9 cellular contexts compared by ENCODE assay signal in the genomic region with DNA sequence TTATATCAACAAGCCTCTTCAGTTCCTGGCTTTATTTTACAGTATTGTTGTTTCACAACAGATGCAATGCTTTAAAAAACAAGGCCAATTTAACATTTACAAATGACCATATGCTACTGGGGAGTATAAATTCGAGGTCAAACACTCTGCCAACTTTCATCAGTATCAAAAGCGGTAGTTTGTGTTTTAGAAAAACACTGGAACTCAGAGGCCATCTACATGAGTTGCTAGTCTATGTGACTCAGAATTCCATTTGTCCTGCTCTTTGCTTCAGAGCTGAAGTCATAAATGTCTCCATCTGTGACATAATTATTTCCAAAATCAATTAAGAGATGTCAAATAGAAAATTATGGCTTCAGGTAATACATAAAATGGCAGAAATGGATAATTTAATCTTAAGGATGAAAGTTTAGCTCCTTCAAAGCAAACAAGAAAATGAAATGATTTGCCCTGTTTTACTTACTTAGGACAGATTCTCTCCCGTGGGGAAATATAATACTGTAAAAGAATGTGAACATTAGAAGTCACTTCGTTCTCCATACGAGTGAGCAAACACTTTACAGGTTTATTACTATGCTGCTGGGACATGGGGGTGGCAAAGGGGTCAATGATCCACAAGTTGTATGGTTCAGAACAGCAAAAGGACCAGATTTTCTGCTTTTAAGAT. TPM values are rescaled to one million over a fixed set of nuclear protein-coding genes. Genes with fewer than 3 reads are reported as not detected.
A peak's percentile ranks its signal among the peaks of the same experiment; 100 is the strongest.
DNase-seq lines count a peak whose midpoint lies in the region; ATAC-seq and TF ChIP-seq lines count a peak whose summit lies in the region.
"Had no signal": no experiment of that assay in that cellular context is flagged by ENCODE, and none has a peak within 500 bp of the region (broad histone marks: within the 10 kb centered on the region; RNA-seq: fewer than 3 reads in every experiment).

No MANE protein-coding gene starts in this region.

- peaks cover 49% of the 10 kb centered on the region for H3K4me1 Mint-ChIP-seq in activated T-helper 2 cell treated with anti-CD3 and anti-CD28 coated beads, Interferon-gamma antibody, Interleukin-2, Interleukin-4, amounts not matched to agents 10 μg/mL and 5 μg/mL and 100 μg/mL, durations not matched to agents 14 hours and 24 hours and 36 hours (ENCODE audit: low read depth)
- peaks cover 43% of the 10 kb centered on the region for H3K4me1 Mint-ChIP-seq in type B pancreatic cell (ENCODE audit: unreplicated experiment)

- H3K27ac ChIP-seq in left ventricle myocardium inferior (replicated peaks): peak overlapping the region; percentile 96

- H3K4me1 ChIP-seq in left ventricle myocardium inferior (peaks cover 78% of the 10 kb centered on the region), iPS-15b (ENCODE audit: control insufficient read depth, insufficient read depth, low read length) (peaks cover 15% of the 10 kb centered on the region)

- H3K27me3 Mint-ChIP-seq in activated T-helper 2 cell treated with anti-CD3 and anti-CD28 coated beads, Interferon-gamma antibody, Interleukin-2, Interleukin-4, amounts not matched to agents 10 μg/mL and 5 μg/mL and 100 μg/mL, durations not matched to agents 14 hours and 24 hours and 36 hours (ENCODE audit: low read depth): no peaks in the 10 kb centered on the region
- H3K27me3 Mint-ChIP-seq in type B pancreatic cell: no peaks in the 10 kb centered on the region

- DNase-seq in left ventricle myocardium inferior (no peak), left ventricle myocardium superior (no peak), type B pancreatic cell (ENCODE audit: extremely low spot score, unreplicated experiment) (no peak)
- no peak for DNase-seq in activated T-helper 2 cell treated with anti-CD3 and anti-CD28 coated beads, Interferon-gamma antibody, Interleukin-2, Interleukin-4, amounts not matched to agents 10 μg/mL and 5 μg/mL and 100 μg/mL, durations not matched to agents 14 hours and 24 hours and 36 hours (ENCODE audit: low spot score)
- DNase-seq in stimulated activated naive CD4-positive, alpha-beta T cell (lab: John Stamatoyannopoulos, UW): no peak
- DNase-seq: NCI-H1436 had no signal

- TF ChIP-seq CTCF in left ventricle myocardium inferior (IDR thresholded peaks at IDR 0.05; ENCODE audit: borderline replicate concordance): no peak
- no peak for TF ChIP-seq CTCF in type B pancreatic cell (conservative IDR thresholded peaks at IDR 0.05)

- intact Hi-C loops in left ventricle myocardium inferior (cut with micrococcal nuclease) (loop anchor here (10.0 kb wide), 1 partner anchor 149 kb away; no protein-coding TSS in a partner anchor), left ventricle myocardium superior (cut with micrococcal nuclease) (no loop called here)
- intact Hi-C loops in activated T-helper 2 cell treated with anti-CD3 and anti-CD28 coated beads, Interferon-gamma antibody, Interleukin-2, Interleukin-4, amounts not matched to agents 10 μg/mL and 5 μg/mL and 100 μg/mL, durations not matched to agents 14 hours and 24 hours and 36 hours (cut with micrococcal nuclease): loop anchor here (5.0 to 10.0 kb wide), 2 partner anchors 161 to 319 kb away; a partner anchor contains a TSS

- no peaks in the 10 kb centered on the region for H3K9me3 Mint-ChIP-seq in activated T-helper 2 cell treated with anti-CD3 and anti-CD28 coated beads, Interferon-gamma antibody, Interleukin-2, Interleukin-4, amounts not matched to agents 10 μg/mL and 5 μg/mL and 100 μg/mL, durations not matched to agents 14 hours and 24 hours and 36 hours
- H3K9me3 Mint-ChIP-seq in type B pancreatic cell: no peaks in the 10 kb centered on the region

- peak overlapping the region; percentile 44 for H3K4me3 Mint-ChIP-seq in activated T-helper 2 cell treated with anti-CD3 and anti-CD28 coated beads, Interferon-gamma antibody, Interleukin-2, Interleukin-4, amounts not matched to agents 10 μg/mL and 5 μg/mL and 100 μg/mL, durations not matched to agents 14 hours and 24 hours and 36 hours (ENCODE audit: low read depth)
- peak overlapping the region; percentile 86 for H3K4me3 Mint-ChIP-seq in type B pancreatic cell

- H3K9ac ChIP-seq in iPS-15b (ENCODE audit: low read depth, low read length): no peak overlapping the region

- ATAC-seq in left ventricle myocardium superior (no peak), HG02798 (IDR thresholded peaks at IDR 0.05; ENCODE audit: poor library complexity, unreplicated experiment) (no peak), HG03469 (IDR thresholded peaks at IDR 0.05; ENCODE audit: unreplicated experiment) (no peak)

- H3K27me3 ChIP-seq in left ventricle myocardium inferior (ENCODE audit: low read depth): no peaks in the 10 kb centered on the region
- no peaks in the 10 kb centered on the region for H3K27me3 ChIP-seq in iPS-15b (ENCODE audit: control insufficient read depth, insufficient read depth, low read length)

- H3K36me3 Mint-ChIP-seq in activated T-helper 2 cell treated with anti-CD3 and anti-CD28 coated beads, Interferon-gamma antibody, Interleukin-2, Interleukin-4, amounts not matched to agents 10 μg/mL and 5 μg/mL and 100 μg/mL, durations not matched to agents 14 hours and 24 hours and 36 hours (ENCODE audit: low read depth): peaks cover 51% of the 10 kb centered on the region
- H3K36me3 Mint-ChIP-seq in type B pancreatic cell: peaks cover 21% of the 10 kb centered on the region

- peak overlapping the region; percentile 35 for H3K27ac Mint-ChIP-seq in activated T-helper 2 cell treated with anti-CD3 and anti-CD28 coated beads, Interferon-gamma antibody, Interleukin-2, Interleukin-4, amounts not matched to agents 10 μg/mL and 5 μg/mL and 100 μg/mL, durations not matched to agents 14 hours and 24 hours and 36 hours
- H3K27ac Mint-ChIP-seq in type B pancreatic cell: peak overlapping the region; percentile 81

- peaks cover 3% of the 10 kb centered on the region for H3K9me3 ChIP-seq in left ventricle myocardium inferior (replicated peaks)
- H3K9me3 ChIP-seq in iPS-15b (ENCODE audit: control insufficient read depth, insufficient read depth, low read length): no peaks in the 10 kb centered on the region

- H3K4me3 ChIP-seq in left ventricle myocardium inferior: peak overlapping the region; percentile 94
- peak overlapping the region; percentile 15 for H3K4me3 ChIP-seq in iPS-15b (ENCODE audit: low read depth, low read length)

- H3K36me3 ChIP-seq in left ventricle myocardium inferior (no peaks in the 10 kb centered on the region), iPS-15b (ENCODE audit: control insufficient read depth, insufficient read depth, low read length) (peaks cover 4% of the 10 kb centered on the region)

RNA-seq across cellular contexts. Expression of a gene that starts 3.7 kb away (rescaled TPM):
- total RNA-seq in left ventricle myocardium inferior (17.2 TPM), left ventricle myocardium superior (23.1 TPM), type B pancreatic cell (ENCODE audit: low replicate concordance) (57.2 and 69.5 TPM in 2 replicates)
- total RNA-seq in activated T-helper 2 cell treated with anti-CD3 and anti-CD28 coated beads, Interferon-gamma antibody, Interleukin-2, Interleukin-4, amounts not matched to agents 10 μg/mL and 5 μg/mL and 100 μg/mL, durations not matched to agents 14 hours and 24 hours and 36 hours: 48.6 and 49.3 TPM in 2 replicates
